In genomic region chr17:27420211-27420950, GRCh38 we compare ENCODE assay signal across 25 cellular contexts.
"Had no signal": no experiment of that assay in that cellular context is flagged by ENCODE, and none has a peak within 500 bp of the region (broad histone marks: within the 10 kb centered on the region; RNA-seq: fewer than 3 reads in every experiment).

No MANE protein-coding gene starts in this region.

- H3K9me3 ChIP-seq: adrenal gland, body of pancreas had no signal

- H3K36me3 Mint-ChIP-seq: activated naive CD4-positive, alpha-beta T cell treated with anti-CD3 and anti-CD28 coated beads, Interleukin-2, amount 50 U/mL, for 72 hours had no signal

- H3K4me1 Mint-ChIP-seq: activated T-helper 17 cell treated with anti-CD3 and anti-CD28 coated beads, Interleukin-2, amount 50 U/mL, for 72 hours; T-helper 17 cell had no signal

- ATAC-seq: activated CD4-positive, CD25-positive, alpha-beta regulatory T cell treated with anti-CD3 and anti-CD28 coated beads, Interleukin-2, amount 50 U/mL, for 24 hours; activated CD8-positive, alpha-beta T cell treated with anti-CD3 and anti-CD28 coated beads for 36 hours; activated naive CD4-positive, alpha-beta T cell treated with anti-CD3 and anti-CD28 coated beads, Interleukin-2, amount 50 U/mL, for 72 hours; activated T-cell treated with anti-CD3 and anti-CD28 coated beads, Interleukin-2, amount 50 U/mL, for 4 hours; activated T-helper 17 cell treated with anti-CD3 and anti-CD28 coated beads, Interleukin-2, amount 50 U/mL, for 72 hours; body of pancreas; T-helper 17 cell had no signal

- H3K27me3 ChIP-seq: adrenal gland, body of pancreas had no signal

- DNase-seq: activated CD4-positive, alpha-beta T cell treated with anti-CD3 and anti-CD28 coated beads for 48 hours; activated CD4-positive, alpha-beta T cell treated with anti-CD3 and anti-CD28 coated beads, Interleukin-2, amount 50 U/mL, for 1 hour; activated CD4-positive, alpha-beta T cell treated with anti-CD3 and anti-CD28 coated beads, Interleukin-2, amount 50 U/mL, for 48 hours; activated CD8-positive, alpha-beta memory T cell treated with anti-CD3 and anti-CD28 coated beads for 24 hours; activated CD8-positive, alpha-beta T cell treated with anti-CD3 and anti-CD28 coated beads for 36 hours; activated effector memory CD4-positive, alpha-beta T cell treated with Interleukin-2 at 50 U/mL for 16 hours; activated gamma-delta T cell treated with Interleukin-2 at 50 U/mL for 16 hours; activated naive CD4-positive, alpha-beta T cell treated with Interleukin-2 at 50 U/mL for 16 hours; activated T-cell treated with anti-CD3 and anti-CD28 coated beads, Interleukin-2, amount 50 U/mL, for 4 hours; adrenal gland; amygdala; body of pancreas; central memory CD4-positive, alpha-beta T cell; cortex of kidney; effector CD8-positive, alpha-beta T cell; foreskin fibroblast; head of caudate nucleus; T-helper 1 cell; T-helper 17 cell; T1000 had no signal

- H3K4me1 ChIP-seq: adrenal gland, body of pancreas had no signal

- H3K27ac ChIP-seq: adrenal gland, body of pancreas, epithelial cell of prostate had no signal

- H3K9me3 Mint-ChIP-seq: activated CD8-positive, alpha-beta T cell treated with anti-CD3 and anti-CD28 coated beads for 36 hours; activated naive CD4-positive, alpha-beta T cell treated with anti-CD3 and anti-CD28 coated beads, Interleukin-2, amount 50 U/mL, for 72 hours; activated T-cell treated with anti-CD3 and anti-CD28 coated beads, Interleukin-2, amount 50 U/mL, for 4 hours; activated T-helper 17 cell treated with anti-CD3 and anti-CD28 coated beads, Interleukin-2, amount 50 U/mL, for 72 hours; T-helper 2 cell treated with Interferon-gamma antibody and Interleukin-4, amounts not matched to agents 5 μg/mL and 100 μg/mL, for 36 hours had no signal

- H3K27ac Mint-ChIP-seq: activated CD8-positive, alpha-beta T cell treated with anti-CD3 and anti-CD28 coated beads for 36 hours; activated naive CD4-positive, alpha-beta T cell treated with anti-CD3 and anti-CD28 coated beads, Interleukin-2, amount 50 U/mL, for 72 hours; activated T-helper 17 cell treated with anti-CD3 and anti-CD28 coated beads, Interleukin-2, amount 50 U/mL, for 72 hours; T-helper 17 cell; T-helper 2 cell treated with Interferon-gamma antibody and Interleukin-4, amounts not matched to agents 5 μg/mL and 100 μg/mL, for 36 hours had no signal

- H3K4me3 Mint-ChIP-seq: activated CD8-positive, alpha-beta T cell treated with anti-CD3 and anti-CD28 coated beads for 36 hours; activated T-cell treated with anti-CD3 and anti-CD28 coated beads, Interleukin-2, amount 50 U/mL, for 4 hours; activated T-helper 17 cell treated with anti-CD3 and anti-CD28 coated beads, Interleukin-2, amount 50 U/mL, for 72 hours; T-helper 17 cell; T-helper 2 cell treated with Interferon-gamma antibody and Interleukin-4, amounts not matched to agents 5 μg/mL and 100 μg/mL, for 36 hours had no signal

- H3K27me3 Mint-ChIP-seq: activated CD8-positive, alpha-beta T cell treated with anti-CD3 and anti-CD28 coated beads for 36 hours; activated T-helper 17 cell treated with anti-CD3 and anti-CD28 coated beads, Interleukin-2, amount 50 U/mL, for 72 hours; T-helper 17 cell had no signal
